Comparison of ENCODE assay signal across 18 cellular contexts in the genomic region with DNA sequence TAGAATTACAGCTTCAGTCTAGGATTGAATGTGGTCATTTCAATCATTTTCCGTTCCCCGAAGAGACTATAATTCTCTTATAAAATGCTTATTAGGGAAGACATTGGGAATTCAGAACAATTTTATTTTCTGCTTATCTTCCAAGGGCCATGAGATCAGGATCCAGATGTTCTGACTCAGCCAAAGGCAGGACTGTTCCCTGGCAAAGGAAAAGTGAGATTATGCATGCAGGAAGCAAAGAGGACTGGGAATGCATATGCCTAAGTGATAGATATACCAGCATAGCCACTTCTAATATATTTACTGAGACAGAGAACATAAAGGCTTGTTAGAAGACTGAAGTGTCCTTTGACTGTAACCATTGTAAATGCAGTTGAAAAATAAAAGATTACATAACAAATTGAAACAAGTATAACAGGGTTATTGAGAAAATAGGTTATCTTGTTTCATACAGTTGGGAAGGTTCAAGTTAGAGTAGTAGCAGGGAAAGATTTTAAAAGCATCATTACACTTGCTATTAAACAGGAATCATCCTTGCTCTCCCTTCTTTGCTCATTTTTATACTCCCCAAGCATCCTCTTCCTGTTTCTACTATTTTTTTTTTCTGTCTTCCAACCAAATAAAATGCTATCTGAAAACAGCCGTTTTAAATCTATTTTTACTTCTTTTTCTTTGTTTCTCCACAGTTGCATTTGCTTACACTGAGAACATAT.
DNase-seq lines count a peak whose midpoint lies in the region; ATAC-seq and TF ChIP-seq lines count a peak whose summit lies in the region.
"Had no signal": no experiment of that assay in that cellular context is flagged by ENCODE, and none has a peak within 500 bp of the region (broad histone marks: within the 10 kb centered on the region; RNA-seq: fewer than 3 reads in every experiment).

No MANE protein-coding gene starts in this region.

- no peaks in the 10 kb centered on the region for H3K27me3 Mint-ChIP-seq in WTC11 (ENCODE audit: low read depth)
- H3K27me3 Mint-ChIP-seq in H9 (ENCODE audit: low read depth) = no peaks in the 10 kb centered on the region

- no peak overlapping the region for H2BK15ac ChIP-seq in H9 (ENCODE audit: low read depth, low read length)

- H3K4me3 Mint-ChIP-seq in WTC11 (no peak overlapping the region), H9 (no peak overlapping the region)
- H3K4me3 Mint-ChIP-seq: nephron progenitor cell; T-helper 1 cell treated with Interleukin-12 subunit alpha and Interleukin-12 subunit beta and Interleukin-4 antibody, amounts not matched to agents 30 μg/mL and 1 μg/mL, for 36 hours had no signal

- ATAC-seq in WTC11 (peak; percentile 32; the same call in 1 of the 2 replicates), heart left ventricle (peak; percentile 48 to 85 (median 66)), GM21447 (IDR thresholded peaks at IDR 0.05; ENCODE audit: unreplicated experiment) (no peak), HG02840 (IDR thresholded peaks at IDR 0.05; ENCODE audit: low FRiP score, unreplicated experiment) (no peak)
- ATAC-seq: activated naive CD4-positive, alpha-beta T cell treated with anti-CD3 and anti-CD28 coated beads, Interleukin-2, amount 50 U/mL, for 72 hours; left colon had no signal

- no peak overlapping the region for H2BK20ac ChIP-seq in H9 (ENCODE audit: low read depth, low read length, poor library complexity, severe bottlenecking)

- H3K18ac ChIP-seq in H9 (ENCODE audit: insufficient read length, low read depth, low read length) = no peak overlapping the region

- H4K91ac ChIP-seq in H9 (ENCODE audit: insufficient read length, low read depth, low read length) = no peak overlapping the region

- H3K4me1 ChIP-seq in heart left ventricle = peaks cover 0 to 35% (median 18%) of the 10 kb centered on the region in 12 donors
- H3K4me1 ChIP-seq in muscle layer of colon (ENCODE audit: insufficient read depth, low read length) = peaks cover 6% of the 10 kb centered on the region
- 0 out of 2 replicates have a peak, but pooled peaks cover 2% of the 10 kb centered on the region for H3K4me1 ChIP-seq in H9 (ENCODE audit: insufficient read depth, low read length)

- H3K14ac ChIP-seq in H9 (ENCODE audit: insufficient read depth, low read length) = no peak overlapping the region

- H3T11ph ChIP-seq in H9 (ENCODE audit: low read length) = no peak overlapping the region

- H3K4me1 Mint-ChIP-seq in WTC11 (peaks cover 17% of the 10 kb centered on the region), H9 (peaks cover 4% of the 10 kb centered on the region in 2 experiments)
- H3K4me1 Mint-ChIP-seq: nephron progenitor cell had no signal

- H3K36me3 Mint-ChIP-seq in WTC11 (no peaks in the 10 kb centered on the region), H9 (ENCODE audit: insufficient read depth in 1 of 3, low read depth in 3 of 3) (no peaks in the 10 kb centered on the region)
- H3K36me3 Mint-ChIP-seq: activated naive CD4-positive, alpha-beta T cell treated with anti-CD3 and anti-CD28 coated beads, Interleukin-2, amount 50 U/mL, for 72 hours had no signal

- H3K9me3 Mint-ChIP-seq in WTC11 = peaks cover 9% of the 10 kb centered on the region
- H3K9me3 Mint-ChIP-seq in H9 = no peaks in the 10 kb centered on the region
- H3K9me3 Mint-ChIP-seq: nephron progenitor cell had no signal

- H3K9me3 ChIP-seq in heart left ventricle = no peaks in the 10 kb centered on the region
- no peaks in the 10 kb centered on the region for H3K9me3 ChIP-seq in muscle layer of colon (ENCODE audit: low read length)
- H3K9me3 ChIP-seq in H9 (ENCODE audit: control insufficient read depth, low read depth, low read length) = no peaks in the 10 kb centered on the region
- H3K9me3 ChIP-seq: transverse colon had no signal

- H2BK12ac ChIP-seq in H9 (ENCODE audit: insufficient read length, low read depth, low read length) = no peak overlapping the region

- intact Hi-C loops in heart left ventricle (cut with DNase I) = loop anchor here in 1 of 10 donors (10.0 kb wide), 1 partner anchor 58 kb away; no protein-coding TSS in a partner anchor

- H4K20me1 ChIP-seq in H9 (ENCODE audit: control insufficient read depth, insufficient read depth, insufficient read length) = no peaks in the 10 kb centered on the region

- POLR2A ChIA-PET in WTC11 (lab: Charles Lee) = no interaction called here

- no peaks in the 10 kb centered on the region for H3K79me1 ChIP-seq in H9 (ENCODE audit: insufficient read depth, low read depth, low read length, poor library complexity, severe bottlenecking)

- no peaks in the 10 kb centered on the region for H3K23me2 ChIP-seq in H9 (ENCODE audit: insufficient read length, low read depth, low read length, poor library complexity, severe bottlenecking)

- no peak overlapping the region for H2BK120ac ChIP-seq in H9 (ENCODE audit: low read depth, low read length, poor library complexity, severe bottlenecking)

- H3K56ac ChIP-seq in H9 (ENCODE audit: insufficient read length, low read depth, low read length) = no peak overlapping the region

- peak; percentile 63 for DNase-seq in AG10803 (ENCODE audit: low read depth)
- no peak for DNase-seq in WTC11 (ENCODE audit: low spot score)
- no peak for DNase-seq in heart left ventricle
- no peak for DNase-seq in activated CD8-positive, alpha-beta memory T cell treated with anti-CD3 and anti-CD28 coated beads for 24 hours
- DNase-seq in H9 = no peak
- DNase-seq: activated CD4-positive, CD25-positive, alpha-beta regulatory T cell treated with anti-CD3 and anti-CD28 coated beads, Interleukin-2, amount 50 U/mL, for 72 hours; activated CD8-positive, alpha-beta memory T cell treated with anti-CD3 and anti-CD28 coated beads, Interleukin-2, amount 50 U/mL, for 48 hours; COR-L47; left colon; NCI-H187 treated with DMSO at 0.1 percent for 48 hours; nephron progenitor cell; stimulated activated CD4-positive, alpha-beta T cell treated with anti-CD3 and anti-CD28 coated beads, Interleukin-4, amount 100 ng/mL, for 24 hours; transverse colon had no signal

- H3K4me2 ChIP-seq in H9 (ENCODE audit: insufficient read depth, insufficient read length, low read length) = no peak overlapping the region

- TF ChIP-seq CTCF in AG10803 (conservative IDR thresholded peaks at IDR 0.05; ENCODE audit: low read length) (no peak), WTC11 (IDR thresholded peaks at IDR 0.05) (no peak), heart left ventricle (IDR thresholded peaks at IDR 0.05) (no peak), H9 (conservative IDR thresholded peaks at IDR 0.05) (no peak)

- CTCF ChIA-PET in WTC11 (lab: Charles Lee) = no interaction called here

- H3K27me3 ChIP-seq in heart left ventricle (no peaks in the 10 kb centered on the region), muscle layer of colon (ENCODE audit: control insufficient read depth in 1 of 2, insufficient read depth in 2 of 2, low read length in 2 of 2) (no peaks in the 10 kb centered on the region), H9 (ENCODE audit: insufficient read depth, low read length) (no peaks in the 10 kb centered on the region)
- H3K27me3 ChIP-seq: transverse colon had no signal

- peak overlapping the region in 10 of 12 donors; percentile 7 to 66 (median 28) for H3K27ac ChIP-seq in heart left ventricle
- H3K27ac ChIP-seq in muscle layer of colon (ENCODE audit: low read depth, low read length) = peak overlapping the region; percentile 34
- no peak overlapping the region for H3K27ac ChIP-seq in H9 (ENCODE audit: insufficient read length, low read depth, low read length)
- H3K27ac ChIP-seq: transverse colon had no signal

- no peak overlapping the region for H3K23ac ChIP-seq in H9 (ENCODE audit: insufficient read length, low read depth, low read length)

- 39 to 60% (median 48%) methylated on average over 3 of the region's 3 CpGs for WGBS in heart left ventricle, 4 donors
- WGBS in H9 (ENCODE audit: extremely low coverage, insufficient read length, low lambda C conversion rate) = no CpG with 5 or more reads among the region's 3 CpGs

- H2AK5ac ChIP-seq in H9 (ENCODE audit: insufficient read length, low read length) = no peak overlapping the region

- no peak overlapping the region for H3K27ac Mint-ChIP-seq in WTC11
- no peak overlapping the region for H3K27ac Mint-ChIP-seq in H9
- H3K27ac Mint-ChIP-seq: activated naive CD4-positive, alpha-beta T cell treated with anti-CD3 and anti-CD28 coated beads, Interleukin-2, amount 50 U/mL, for 72 hours; nephron progenitor cell; T-helper 1 cell treated with Interleukin-12 subunit alpha and Interleukin-12 subunit beta and Interleukin-4 antibody, amounts not matched to agents 30 μg/mL and 1 μg/mL, for 36 hours had no signal

- no peak overlapping the region for H3K4ac ChIP-seq in H9 (ENCODE audit: low read depth, low read length)

- H3K9ac ChIP-seq in muscle layer of colon (ENCODE audit: low read length) = no peak overlapping the region
- no peak overlapping the region for H3K9ac ChIP-seq in H9 (ENCODE audit: extremely low read depth, insufficient read length, low read length)

- H3K4me3 ChIP-seq in AG10803 (ENCODE audit: low read length) (no peak overlapping the region), heart left ventricle (no peak overlapping the region), muscle layer of colon (ENCODE audit: low read depth in 1 of 2, low read length in 2 of 2) (no peak overlapping the region)
- H3K4me3 ChIP-seq: transverse colon had no signal

- H2BK5ac ChIP-seq in H9 (ENCODE audit: insufficient read length, low read length) = no peak overlapping the region

- no peak overlapping the region for H4K5ac ChIP-seq in H9 (ENCODE audit: insufficient read length, low read depth, low read length)

- no peak for TF ChIP-seq POLR2A in heart left ventricle (IDR thresholded peaks at IDR 0.05)

- H3K79me2 ChIP-seq in H9 (ENCODE audit: insufficient read depth, low read length) = no peaks in the 10 kb centered on the region

- H3K36me3 ChIP-seq in heart left ventricle = no peaks in the 10 kb centered on the region
- H3K36me3 ChIP-seq in muscle layer of colon (ENCODE audit: insufficient read depth, low read length) = no peaks in the 10 kb centered on the region
- H3K36me3 ChIP-seq: transverse colon had no signal

- no peak overlapping the region for H4K8ac ChIP-seq in H9 (replicated peaks; ENCODE audit: insufficient read length, low read depth, low read length)

- H2AFZ ChIP-seq in H9 (ENCODE audit: low read length) = no peak overlapping the region

TF ChIP-seq in WTC11, 78 proteins besides CTCF, POLR2A, EP300 and RAD21 (continues in another document):
- no peak for TF ChIP-seq ZNF416 (CRISPR knock-in tag; IDR thresholded peaks at IDR 0.05)
- TF ChIP-seq ESRRA (CRISPR knock-in tag; IDR thresholded peaks at IDR 0.05; ENCODE audit: borderline replicate concordance) = no peak

Comparison
In these comparisons a context has a peak if more than half of its experiments do, and no peak if none do; other contexts are left out.
1. ATAC-seq: peak in WTC11 (single experiment) and heart left ventricle (4 of 4); none in GM21447 (single experiment) and HG02840 (single experiment).